Comparison of ENCODE assay signal across 32 cellular contexts in the genomic region with DNA sequence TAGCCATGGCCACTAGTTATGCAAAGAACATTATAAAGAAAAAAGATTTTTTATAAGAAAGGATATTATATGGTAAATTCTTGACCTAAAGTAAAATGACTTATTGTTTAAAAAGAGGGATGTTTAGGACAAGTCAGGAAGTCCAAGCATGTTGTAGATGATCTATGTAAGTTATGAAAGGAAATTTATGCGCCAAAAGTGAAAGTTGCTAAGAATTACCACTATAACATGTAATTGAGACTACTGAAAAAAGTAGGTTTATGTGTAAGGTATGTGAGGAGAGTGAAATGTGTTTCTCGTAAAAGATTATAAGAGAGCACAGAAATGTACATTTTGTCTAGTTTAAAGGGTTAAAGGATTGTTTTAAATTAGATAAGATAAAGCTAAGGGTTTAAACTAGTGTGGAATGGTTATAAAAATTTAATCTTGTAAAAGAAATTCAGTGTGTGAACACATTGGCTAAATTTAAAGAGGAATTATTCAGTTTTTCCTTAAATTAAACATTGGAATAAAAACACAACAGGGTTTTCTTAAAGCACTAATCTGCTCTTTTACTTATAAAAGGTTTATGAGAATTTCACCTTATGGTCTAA.
DNase-seq lines count a peak whose midpoint lies in the region; ATAC-seq, FAIRE-seq and TF ChIP-seq lines count a peak whose summit lies in the region.
"Had no signal": no experiment of that assay in that cellular context is flagged by ENCODE, and none has a peak within 500 bp of the region (broad histone marks: within the 10 kb centered on the region; RNA-seq: fewer than 3 reads in every experiment).

No MANE protein-coding gene starts in this region.

- H3K27ac Mint-ChIP-seq in GM23338 (no peak overlapping the region), nephron progenitor cell (no peak overlapping the region)
- H3K27ac Mint-ChIP-seq in activated CD4-positive, alpha-beta T cell treated with anti-CD3 and anti-CD28 coated beads, Interleukin-2, amount 10 ng/mL, durations not matched to agents 24 days and 14 days = no peak overlapping the region
- H3K27ac Mint-ChIP-seq: activated naive CD4-positive, alpha-beta T cell treated with anti-CD3 and anti-CD28 coated beads, Interleukin-2, amount 50 U/mL, for 24 hours; activated T-helper 2 cell treated with anti-CD3 and anti-CD28 coated beads, Interferon-gamma antibody, Interleukin-2, Interleukin-4, amounts not matched to agents 10 μg/mL and 5 μg/mL and 100 μg/mL, durations not matched to agents 14 hours and 24 hours and 36 hours; nephron; T-helper 2 cell treated with Interferon-gamma antibody and Interleukin-4, amounts not matched to agents 5 μg/mL and 100 μg/mL, for 36 hours had no signal

- H3K9ac ChIP-seq in H1 (replicated peaks in 1 of 4; ENCODE audit: extremely low read depth in 1 of 4, low read depth in 3 of 4, low read length in 3 of 4) = no peak overlapping the region

- H2AFZ ChIP-seq in GM23338 (no peak overlapping the region), H1 (ENCODE audit: low read length) (no peak overlapping the region)
- H2AFZ ChIP-seq: hepatocyte had no signal

- intact Hi-C loops in activated CD4-positive, alpha-beta T cell treated with anti-CD3 and anti-CD28 coated beads, Interleukin-2, amount 10 ng/mL, durations not matched to agents 24 days and 14 days (cut with micrococcal nuclease) = no loop called here

- no peak for ATAC-seq in A549
- no peak for ATAC-seq in GM23338
- ATAC-seq: pancreas had no signal

- no peak overlapping the region for H2AK5ac ChIP-seq in H1 (ENCODE audit: low read depth, low read length)

- no peak overlapping the region for H3K18ac ChIP-seq in H1 (ENCODE audit: extremely low read depth, low read length)

- H3K27ac ChIP-seq in A549 = no peak overlapping the region
- H3K27ac ChIP-seq in GM23338 (ENCODE audit: low read depth) = no peak overlapping the region
- H3K27ac ChIP-seq in H1 (ENCODE audit: low read depth, low read length) = no peak overlapping the region
- H3K27ac ChIP-seq: brain microvascular endothelial cell, C4-2B, dorsolateral prefrontal cortex, hepatocyte, pancreas, skin epidermis, suprapubic skin, upper lobe of left lung had no signal

- TF ChIP-seq RAD21 in A549 (conservative IDR thresholded peaks at IDR 0.05 in 1 of 2, IDR thresholded peaks at IDR 0.05 in 1 of 2) (no peak), H1 (IDR thresholded peaks at IDR 0.05 in 1 of 2, conservative IDR thresholded peaks at IDR 0.05 in 1 of 2; ENCODE audit: low read depth in 2 of 2, low read length in 2 of 2) (no peak)

- H3K4me1 Mint-ChIP-seq in GM23338 (no peaks in the 10 kb centered on the region), nephron progenitor cell (no peaks in the 10 kb centered on the region)
- no peaks in the 10 kb centered on the region for H3K4me1 Mint-ChIP-seq in activated CD4-positive, alpha-beta T cell treated with anti-CD3 and anti-CD28 coated beads, Interleukin-2, amount 10 ng/mL, durations not matched to agents 24 days and 14 days
- H3K4me1 Mint-ChIP-seq: activated naive CD4-positive, alpha-beta T cell treated with anti-CD3 and anti-CD28 coated beads, Interleukin-2, amount 50 U/mL, for 24 hours; nephron had no signal

- H3K27me3 Mint-ChIP-seq in GM23338 (ENCODE audit: insufficient read depth, low read depth, poor library complexity) (no peaks in the 10 kb centered on the region), nephron progenitor cell (ENCODE audit: low read depth, poor library complexity) (no peaks in the 10 kb centered on the region)
- no peaks in the 10 kb centered on the region for H3K27me3 Mint-ChIP-seq in activated CD4-positive, alpha-beta T cell treated with anti-CD3 and anti-CD28 coated beads, Interleukin-2, amount 10 ng/mL, durations not matched to agents 24 days and 14 days
- H3K27me3 Mint-ChIP-seq: activated naive CD4-positive, alpha-beta T cell treated with anti-CD3 and anti-CD28 coated beads, Interleukin-2, amount 50 U/mL, for 24 hours had no signal

- H3K36me3 ChIP-seq in GM23338 (ENCODE audit: insufficient read depth) (peaks cover 16% of the 10 kb centered on the region), H1 (ENCODE audit: control insufficient read depth in 2 of 4, insufficient read depth in 4 of 4, low read length in 3 of 4) (peaks cover 0 to 4% (median 0%) of the 10 kb centered on the region in 4 experiments; a peak in 3 of 8 replicates)
- H3K36me3 ChIP-seq: brain microvascular endothelial cell, pancreas, suprapubic skin, upper lobe of left lung had no signal

- H3K9me3 Mint-ChIP-seq in GM23338 (peaks cover 58% of the 10 kb centered on the region), nephron progenitor cell (peaks cover 14% of the 10 kb centered on the region)
- peaks cover 3% of the 10 kb centered on the region for H3K9me3 Mint-ChIP-seq in activated CD4-positive, alpha-beta T cell treated with anti-CD3 and anti-CD28 coated beads, Interleukin-2, amount 10 ng/mL, durations not matched to agents 24 days and 14 days

- H3F3A ChIP-seq in GM23338 (replicated peaks; ENCODE audit: low read depth) = no peaks in the 10 kb centered on the region

- H3K27me3 ChIP-seq in GM23338 (ENCODE audit: insufficient read depth) = no peaks in the 10 kb centered on the region
- no peaks in the 10 kb centered on the region for H3K27me3 ChIP-seq in H1 (replicated peaks in 1 of 4; ENCODE audit: control insufficient read depth in 3 of 4, extremely low read depth in 1 of 4, insufficient read depth in 3 of 4, low read length in 3 of 4)
- H3K27me3 ChIP-seq: brain microvascular endothelial cell, dorsolateral prefrontal cortex, hepatocyte, pancreas, suprapubic skin, upper lobe of left lung had no signal

- no peak overlapping the region for H2BK15ac ChIP-seq in H1 (ENCODE audit: low read length)

- no peak overlapping the region for H4K5ac ChIP-seq in H1 (ENCODE audit: insufficient read length, low read depth, low read length)

- CTCF ChIA-PET in A549 (lab: Yijun Ruan, JAX) (no interaction called here), H1 (lab: Charles Lee; ENCODE audit: partially characterized antibody) (no interaction called here)

- no peak overlapping the region for H3K14ac ChIP-seq in H1 (ENCODE audit: insufficient read length)

- H3K4me3 ChIP-seq in A549 = no peak overlapping the region
- H3K4me3 ChIP-seq in GM23338 = no peak overlapping the region
- no peak overlapping the region for H3K4me3 ChIP-seq in H1 (ENCODE audit: extremely low read depth in 1 of 4, insufficient read depth in 2 of 4, low read depth in 3 of 4, low read length in 4 of 4)
- H3K4me3 ChIP-seq: dorsolateral prefrontal cortex, hepatocyte, lung, pancreas, skin epidermis, suprapubic skin, upper lobe of left lung had no signal

- POLR2A ChIA-PET in A549 (lab: Yijun Ruan, JAX) = no interaction called here
- POLR2A ChIA-PET in H1 (lab: Charles Lee; ENCODE audit: partially characterized antibody) = no interaction called here

- H3K79me1 ChIP-seq in H1 (ENCODE audit: low read depth, low read length) = no peaks in the 10 kb centered on the region

- no peaks in the 10 kb centered on the region for H3K4me1 ChIP-seq in A549
- H3K4me1 ChIP-seq in GM23338 (ENCODE audit: insufficient read depth) = no peaks in the 10 kb centered on the region
- no peaks in the 10 kb centered on the region for H3K4me1 ChIP-seq in H1 (replicated peaks in 1 of 4; ENCODE audit: control insufficient read depth in 3 of 4, insufficient read depth in 4 of 4, low read length in 3 of 4)
- H3K4me1 ChIP-seq: pancreas, suprapubic skin, upper lobe of left lung had no signal

- H3K4me2 ChIP-seq in A549 (no peak overlapping the region), GM23338 (no peak overlapping the region), H1 (ENCODE audit: insufficient read depth in 1 of 2, low read depth in 2 of 2, low read length in 2 of 2) (no peak overlapping the region)
- H3K4me2 ChIP-seq: hepatocyte had no signal

- no peak overlapping the region for H2BK12ac ChIP-seq in H1 (ENCODE audit: low read depth, low read length)

- TF ChIP-seq EP300 in A549 (IDR thresholded peaks at IDR 0.05) (no peak), H1 (IDR thresholded peaks at IDR 0.05; ENCODE audit: borderline replicate concordance in 1 of 2, low read depth in 2 of 2, low read length in 2 of 2) (no peak)

- no peak for TF ChIP-seq POLR2A in A549 (IDR thresholded peaks at IDR 0.05; ENCODE audit: low read length)
- TF ChIP-seq POLR2A in H1 (IDR thresholded peaks at IDR 0.05; ENCODE audit: control extremely low read depth in 1 of 2, low read depth in 2 of 2, low read length in 2 of 2) = no peak

- no peak overlapping the region for H2BK120ac ChIP-seq in H1 (replicated peaks; ENCODE audit: low read depth, low read length)

- H3K36me3 Mint-ChIP-seq in GM23338 (ENCODE audit: low read depth) = peaks cover 36% of the 10 kb centered on the region
- peaks cover 5% of the 10 kb centered on the region for H3K36me3 Mint-ChIP-seq in nephron progenitor cell (ENCODE audit: low read depth)
- no peaks in the 10 kb centered on the region for H3K36me3 Mint-ChIP-seq in activated CD4-positive, alpha-beta T cell treated with anti-CD3 and anti-CD28 coated beads, Interleukin-2, amount 10 ng/mL, durations not matched to agents 24 days and 14 days (ENCODE audit: low read depth)
- H3K36me3 Mint-ChIP-seq: activated naive CD4-positive, alpha-beta T cell treated with anti-CD3 and anti-CD28 coated beads, Interleukin-2, amount 50 U/mL, for 24 hours had no signal

- H4K91ac ChIP-seq in H1 (replicated peaks; ENCODE audit: insufficient read length, low read length) = no peak overlapping the region

- H3K23ac ChIP-seq in H1 (ENCODE audit: insufficient read length) = no peak overlapping the region

- peak in 1 of 2 experiments; percentile 8 for DNase-seq in A549 (ENCODE audit: low read depth in 1 of 2, low spot score in 1 of 2)
- peak; percentile 70 for DNase-seq in GM23338 (ENCODE audit: low spot score)
- DNase-seq in NCI-H69 (lab: John Stamatoyannopoulos, UW) = peak; percentile 19
- no peak for DNase-seq in H1 (ENCODE audit: low read depth in 1 of 2, low spot score in 2 of 2)
- no peak for DNase-seq in NCI-H1694 treated with DMSO at 0.1 percent for 48 hours (lab: John Stamatoyannopoulos, UW)
- no peak for DNase-seq in ecto neural progenitor cell (ENCODE audit: low spot score)
- no peak for DNase-seq in nephron progenitor cell
- DNase-seq in activated CD4-positive, alpha-beta T cell treated with anti-CD3 and anti-CD28 coated beads, Interleukin-2, amount 10 ng/mL, durations not matched to agents 24 days and 14 days = no peak
- DNase-seq: amniotic stem cell; brain microvascular endothelial cell; Calu3; dorsolateral prefrontal cortex; Karpas-422; NCI-H1048; NCI-H524; NK-92 treated with Interleukin-12 subunit alpha and Interleukin-12 subunit beta, amount 100 ng/mL, for 24 hours; pancreas; retina; SIG-M5; stimulated activated naive CD4-positive, alpha-beta T cell treated with Interleukin-2 at 50 U/mL for 16 hours; upper lobe of left lung had no signal

- H3K4me3 Mint-ChIP-seq in GM23338 (no peak overlapping the region), nephron progenitor cell (no peak overlapping the region)
- no peak overlapping the region for H3K4me3 Mint-ChIP-seq in activated CD4-positive, alpha-beta T cell treated with anti-CD3 and anti-CD28 coated beads, Interleukin-2, amount 10 ng/mL, durations not matched to agents 24 days and 14 days
- H3K4me3 Mint-ChIP-seq: activated naive CD4-positive, alpha-beta T cell treated with anti-CD3 and anti-CD28 coated beads, Interleukin-2, amount 50 U/mL, for 24 hours; nephron; T-helper 2 cell treated with Interferon-gamma antibody and Interleukin-4, amounts not matched to agents 5 μg/mL and 100 μg/mL, for 36 hours had no signal

- H2BK20ac ChIP-seq in H1 (ENCODE audit: low read length) = no peak overlapping the region

- WGBS in A549 (ENCODE audit: missing lambda C conversion rate) = 1% methylated on average over 2 of the region's 2 CpGs
- WGBS in H1 (ENCODE audit: extremely low coverage in 1 of 2, insufficient coverage in 1 of 2, insufficient read length in 1 of 2, insufficient replicate concordance in 2 of 2, low coverage in 1 of 2, low lambda C conversion rate in 2 of 2, missing lambda C conversion rate in 1 of 2), 2 experiments = 92% methylated on average over 2 of the region's 2 CpGs; no CpG with 5 or more reads in 1 of the 2 experiments

- no peaks in the 10 kb centered on the region for H3K23me2 ChIP-seq in H1 (ENCODE audit: low read depth, low read length)

- H3K4ac ChIP-seq in H1 (replicated peaks; ENCODE audit: insufficient read length, low read depth, low read length) = no peak overlapping the region

- H3K9me2 ChIP-seq in GM23338 (ENCODE audit: insufficient read depth) = no peaks in the 10 kb centered on the region; the same call in 1 of the 2 replicates

- FAIRE-seq in A549 (lab: Jason Lieb, UNC) = no peak
- FAIRE-seq in H1 (lab: Jason Lieb, UNC) = no peak
- FAIRE-seq: endothelial cell of umbilical vein, GM18507, pancreas had no signal

- H4K8ac ChIP-seq in H1 (ENCODE audit: extremely low read depth, insufficient read depth, low read length) = no peak overlapping the region

- H4K20me1 ChIP-seq in GM23338 (replicated peaks; ENCODE audit: insufficient read depth) (no peaks in the 10 kb centered on the region), H1 (replicated peaks in 1 of 2; ENCODE audit: control insufficient read depth in 1 of 2, insufficient read depth in 2 of 2, low read length in 2 of 2) (no peaks in the 10 kb centered on the region)

- H3K9me3 ChIP-seq in A549 = peaks cover 8% of the 10 kb centered on the region; the same call in 2 of the 3 replicates
- peaks cover 18 to 24% of the 10 kb centered on the region in 2 experiments; a peak in 3 of 4 replicates for H3K9me3 ChIP-seq in H1 (ENCODE audit: insufficient read depth in 2 of 2, low read depth in 1 of 2, low read length in 1 of 2)
- H3K9me3 ChIP-seq: pancreas, suprapubic skin had no signal

- H3K79me2 ChIP-seq in GM23338 (replicated peaks; ENCODE audit: insufficient read depth) = no peaks in the 10 kb centered on the region
- no peaks in the 10 kb centered on the region for H3K79me2 ChIP-seq in H1 (ENCODE audit: control insufficient read depth in 1 of 2, insufficient read depth in 2 of 2, low read length in 2 of 2)
- H3K79me2 ChIP-seq: hepatocyte had no signal

- no peak overlapping the region for H3K56ac ChIP-seq in H1 (replicated peaks; ENCODE audit: insufficient read length, low read depth, low read length)

- no peak overlapping the region for H2BK5ac ChIP-seq in H1 (ENCODE audit: low read depth, low read length)

- TF ChIP-seq CTCF in A549 (IDR thresholded peaks at IDR 0.05) (no peak), GM23338 (conservative IDR thresholded peaks at IDR 0.05; ENCODE audit: low read depth in 2 of 2) (no peak), H1 (IDR thresholded peaks at IDR 0.05; ENCODE audit: control extremely low read depth in 1 of 3, insufficient read depth in 1 of 3, low read depth in 1 of 3, low read length in 3 of 3) (no peak), nephron progenitor cell (IDR thresholded peaks at IDR 0.05) (no peak)

Comparison
In these comparisons a context has a peak if more than half of its experiments do, and no peak if none do; other contexts are left out.
1. DNase-seq: peak in GM23338 (single experiment) and NCI-H69 (single experiment); none in H1 (0 of 2), NCI-H1694 treated with DMSO at 0.1 percent for 48 hours (single experiment), ecto neural progenitor cell (single experiment), nephron progenitor cell (single experiment) and activated CD4-positive, alpha-beta T cell treated with anti-CD3 and anti-CD28 coated beads, Interleukin-2, amount 10 ng/mL, durations not matched to agents 24 days and 14 days (single experiment).